25 cellular contexts compared by ENCODE assay signal in the genomic region with DNA sequence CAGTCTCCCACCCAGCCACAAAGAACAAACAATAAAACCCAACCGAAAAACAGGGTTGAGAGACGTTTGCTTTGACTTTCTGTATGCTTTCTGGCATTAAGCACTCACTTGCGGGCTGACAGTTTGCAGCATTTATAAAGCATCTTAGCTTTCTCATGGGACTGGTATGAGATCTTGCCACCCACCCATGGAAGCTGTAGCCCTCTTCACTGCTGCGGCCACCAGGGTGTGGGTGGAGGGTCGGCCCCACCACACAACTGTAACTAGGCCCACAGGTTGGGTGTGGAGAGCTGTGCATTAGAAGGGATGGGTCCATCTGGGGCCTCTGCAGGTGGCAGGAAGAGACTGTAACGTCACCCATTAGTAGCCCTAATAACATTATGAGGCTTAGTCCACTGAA.
DNase-seq lines count a peak whose midpoint lies in the region; ATAC-seq and TF ChIP-seq lines count a peak whose summit lies in the region.
"Had no signal": no experiment of that assay in that cellular context is flagged by ENCODE, and none has a peak within 500 bp of the region (broad histone marks: within the 10 kb centered on the region; RNA-seq: fewer than 3 reads in every experiment).

No MANE protein-coding gene starts in this region.

- H3K4me1 Mint-ChIP-seq in mesothelial cell of epicardium, result peaks cover 70% of the 10 kb centered on the region
- H3K4me1 Mint-ChIP-seq: activated CD4-positive, alpha-beta memory T cell treated with anti-CD3 and anti-CD28 coated beads, Interleukin-2, amount 10 ng/mL, durations not matched to agents 7 days and 5 days had no signal

- H3K27ac ChIP-seq in brain microvascular endothelial cell, result no peak overlapping the region
- H3K27ac ChIP-seq in spleen, result no peak overlapping the region
- H3K27ac ChIP-seq: BLaER1 treated with 17β-estradiol and CSF1 and Interleukin-3, amounts not matched to agents 10 nM and 100 nM; tibial artery had no signal

- no peaks in the 10 kb centered on the region for H3K36me3 ChIP-seq in brain microvascular endothelial cell (replicated peaks)
- no peaks in the 10 kb centered on the region for H3K36me3 ChIP-seq in spleen
- H3K36me3 ChIP-seq: BLaER1 treated with 17β-estradiol and CSF1 and Interleukin-3, amounts not matched to agents 10 nM and 100 nM; tibial artery had no signal

- no peak overlapping the region for H3K4me3 Mint-ChIP-seq in mesothelial cell of epicardium
- H3K4me3 Mint-ChIP-seq: activated CD4-positive, alpha-beta memory T cell treated with anti-CD3 and anti-CD28 coated beads, Interleukin-2, amount 10 ng/mL, durations not matched to agents 7 days and 5 days; effector memory CD8-positive, alpha-beta T cell; naive B cell had no signal

- H3K27me3 ChIP-seq in brain microvascular endothelial cell (replicated peaks) (peaks cover 9% of the 10 kb centered on the region), spleen (replicated peaks in 1 of 7) (no peaks in the 10 kb centered on the region)
- H3K27me3 ChIP-seq: BLaER1 treated with 17β-estradiol and CSF1 and Interleukin-3, amounts not matched to agents 10 nM and 100 nM; tibial artery had no signal

- no peaks in the 10 kb centered on the region for H3K9me3 Mint-ChIP-seq in mesothelial cell of epicardium
- H3K9me3 Mint-ChIP-seq: activated CD4-positive, alpha-beta memory T cell treated with anti-CD3 and anti-CD28 coated beads, Interleukin-2, amount 10 ng/mL, durations not matched to agents 7 days and 5 days; effector memory CD8-positive, alpha-beta T cell; naive B cell had no signal

- ATAC-seq in HG02884 (IDR thresholded peaks at IDR 0.05; ENCODE audit: unreplicated experiment) (no peak), GM21526 (IDR thresholded peaks at IDR 0.05; ENCODE audit: low FRiP score, unreplicated experiment) (no peak)
- ATAC-seq: effector memory CD8-positive, alpha-beta T cell; GM12878 had no signal

- no peak for TF ChIP-seq POLR2A in spleen (IDR thresholded peaks at IDR 0.05)

- H3K27ac Mint-ChIP-seq in mesothelial cell of epicardium, result peak overlapping the region; percentile 94
- H3K27ac Mint-ChIP-seq: activated CD4-positive, alpha-beta memory T cell treated with anti-CD3 and anti-CD28 coated beads, Interleukin-2, amount 10 ng/mL, durations not matched to agents 7 days and 5 days; effector memory CD8-positive, alpha-beta T cell; naive B cell had no signal

- DNase-seq in Jurkat, Clone E6-1 (ENCODE audit: low read depth, low spot score), result peak; percentile 73
- DNase-seq in brain microvascular endothelial cell, result peak; percentile 21
- DNase-seq in mesothelial cell of epicardium (ENCODE audit: low spot score in 2 of 2, unreplicated experiment in 2 of 2), result no peak
- peak; percentile 21 for DNase-seq in spleen
- DNase-seq in SHP77 treated with DMSO at 0.1 percent for 48 hours (lab: John Stamatoyannopoulos, UW), result no peak
- no peak for DNase-seq in HCEC 1CT
- DNase-seq: activated CD4-positive, alpha-beta memory T cell treated with anti-CD3 and anti-CD28 coated beads, Interleukin-2, amount 10 ng/mL, durations not matched to agents 7 days and 5 days; activated naive CD4-positive, alpha-beta T cell treated with anti-CD3 and anti-CD28 coated beads, Interleukin-2, amount 50 U/mL, for 16 hours; amniotic stem cell; effector memory CD8-positive, alpha-beta T cell; H7; Karpas-422; left ventricle myocardium superior; naive B cell; NCI-H2029 treated with DMSO at 0.1 percent for 48 hours; NCI-H345; nucleus accumbens; small intestine; stimulated activated CD4-positive, alpha-beta T cell treated with anti-CD3 and anti-CD28 coated beads, Interleukin-1b, Interleukin-23, amount 100 ng/mL, for 48 hours; tibial artery had no signal

- no peaks in the 10 kb centered on the region for H3K36me3 Mint-ChIP-seq in mesothelial cell of epicardium
- H3K36me3 Mint-ChIP-seq: naive B cell had no signal

- WGBS in spleen, 5 donors, result 75 to 90% (median 83%) methylated on average over 6 of the region's 6 CpGs

- TF ChIP-seq CTCF in brain microvascular endothelial cell (IDR thresholded peaks at IDR 0.05; ENCODE audit: low read depth, low read length, missing control alignments) (no peak), mesothelial cell of epicardium (IDR thresholded peaks at IDR 0.05; ENCODE audit: unreplicated experiment) (no peak), spleen (IDR thresholded peaks at IDR 0.05 in 8 of 11, conservative IDR thresholded peaks at IDR 0.05 in 3 of 11) (no peak)

- peak overlapping the region; percentile 21; the same call in 1 of the 2 replicates for H3K4me3 ChIP-seq in Jurkat, Clone E6-1 (ENCODE audit: low read length)
- no peak overlapping the region for H3K4me3 ChIP-seq in brain microvascular endothelial cell (ENCODE audit: low read depth, low read length)
- no peak overlapping the region for H3K4me3 ChIP-seq in spleen
- H3K4me3 ChIP-seq: BLaER1 treated with 17β-estradiol and CSF1 and Interleukin-3, amounts not matched to agents 10 nM and 100 nM; coronary artery; GM12878; tibial artery had no signal

- no peaks in the 10 kb centered on the region for H3K9me3 ChIP-seq in spleen
- H3K9me3 ChIP-seq: BLaER1 treated with 17β-estradiol and CSF1 and Interleukin-3, amounts not matched to agents 10 nM and 100 nM had no signal

- intact Hi-C loops in spleen (cut with DNase I; ENCODE audit: low total_unique reads), result no loop called here

- in situ Hi-C loops in brain microvascular endothelial cell (cut with HindIII; ENCODE audit: low pct_ligation_motif_present, low sequenced_read_pairs), result no loop called here

- no peaks in the 10 kb centered on the region for H3K27me3 Mint-ChIP-seq in mesothelial cell of epicardium (ENCODE audit: low read depth)

- peaks cover 0 to 26% (median 4%) of the 10 kb centered on the region in 6 donors for H3K4me1 ChIP-seq in spleen

Comparison
In these comparisons a context has a peak if more than half of its experiments do, and no peak if none do; other contexts are left out.
1. DNase-seq: peak in Jurkat, Clone E6-1 (single experiment), brain microvascular endothelial cell (single experiment) and spleen (single experiment); none in mesothelial cell of epicardium (0 of 2), SHP77 treated with DMSO at 0.1 percent for 48 hours (single experiment) and HCEC 1CT (single experiment).